Comparison of ENCODE assay signal across 1 cellular context in the genomic region with DNA sequence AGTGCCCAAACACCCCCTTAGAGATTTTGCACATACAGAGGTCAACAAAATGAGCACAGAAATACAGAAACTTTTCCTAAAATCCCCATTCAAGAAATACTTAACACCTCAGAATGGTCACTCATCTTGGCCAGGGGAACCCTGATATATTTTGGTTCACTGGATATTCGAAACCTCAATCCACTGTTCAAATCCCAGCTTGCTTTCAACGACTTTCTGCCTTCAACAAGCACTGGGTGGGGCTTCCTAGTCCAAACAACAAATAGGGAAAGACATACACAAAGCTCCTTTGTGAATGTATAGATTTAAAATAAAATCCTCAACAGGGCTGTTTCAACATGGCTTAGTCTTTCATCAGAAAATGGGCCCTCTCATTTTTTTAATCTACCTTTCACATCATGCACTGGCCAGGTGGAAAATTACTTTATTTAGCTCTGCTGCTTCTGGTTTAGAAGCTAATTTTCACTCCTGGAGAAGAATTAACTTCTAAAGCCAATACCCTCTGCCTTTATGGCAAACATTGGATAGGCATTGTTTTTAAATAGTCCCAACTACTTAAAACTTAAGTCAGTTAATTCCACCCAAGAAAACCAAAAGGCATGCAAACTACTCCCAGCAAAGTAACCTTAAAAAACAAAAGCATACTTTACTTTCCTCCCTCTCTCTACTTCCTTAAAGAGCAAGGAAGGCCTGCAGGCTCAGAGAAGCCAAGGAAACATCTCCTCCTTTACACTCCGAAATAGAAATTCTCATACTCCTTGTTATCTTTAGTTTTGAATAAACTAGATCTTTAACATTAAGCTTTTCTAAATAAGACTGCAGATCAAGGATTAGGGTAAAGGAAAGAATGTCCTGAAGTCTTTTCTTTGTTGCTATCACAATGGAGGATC.
TF ChIP-seq lines count a peak whose summit lies in the region.
"Not testable (repeated sequence)": the region's sequence is repeated elsewhere in the genome, so short reads cannot be mapped to it uniquely, and the experiment has no call there.

No MANE protein-coding gene starts in this region.

TF ChIP-seq in HepG2, 621 proteins besides CTCF, POLR2A, EP300 and RAD21:
- TF ChIP-seq ZNF232 (CRISPR knock-in tag; IDR thresholded peaks at IDR 0.05; ENCODE audit: borderline replicate concordance) (peak; percentile 63; the same call in 1 of the 2 replicates), ISL2 (CRISPR knock-in tag; IDR thresholded peaks at IDR 0.05) (0 out of 2 replicates have a peak, but pooled peaks have one; percentile 14), NCOA2 (CRISPR knock-in tag; IDR thresholded peaks at IDR 0.05) (peak; percentile 58; the same call in 1 of the 2 replicates), ZNF614 (CRISPR knock-in tag; IDR thresholded peaks at IDR 0.05; ENCODE audit: borderline replicate concordance) (peak; percentile 39; the same call in 1 of the 2 replicates), GATAD2A (CRISPR knock-in tag; IDR thresholded peaks at IDR 0.05) (peak; percentile 23; the same call in 1 of the 2 replicates), SOX13 (CRISPR knock-in tag; conservative IDR thresholded peaks at IDR 0.05 in 1 of 2, IDR thresholded peaks at IDR 0.05 in 1 of 2) (peak in 1 of 2 experiments; percentile 28; a peak in 1 of 4 replicates), FOXA3 (CRISPR knock-in tag; IDR thresholded peaks at IDR 0.05) (peak; percentile 51; the same call in 1 of the 2 replicates), SOX6 (CRISPR knock-in tag; IDR thresholded peaks at IDR 0.05) (peak; percentile 23; the same call in 1 of the 2 replicates), CEBPG (CRISPR knock-in tag; IDR thresholded peaks at IDR 0.05) (peak; percentile 59)
- TF ChIP-seq SOX13, SOX6 (IDR thresholded peaks at IDR 0.05): not testable (repeated sequence)
- TF ChIP-seq, protein P1, sequence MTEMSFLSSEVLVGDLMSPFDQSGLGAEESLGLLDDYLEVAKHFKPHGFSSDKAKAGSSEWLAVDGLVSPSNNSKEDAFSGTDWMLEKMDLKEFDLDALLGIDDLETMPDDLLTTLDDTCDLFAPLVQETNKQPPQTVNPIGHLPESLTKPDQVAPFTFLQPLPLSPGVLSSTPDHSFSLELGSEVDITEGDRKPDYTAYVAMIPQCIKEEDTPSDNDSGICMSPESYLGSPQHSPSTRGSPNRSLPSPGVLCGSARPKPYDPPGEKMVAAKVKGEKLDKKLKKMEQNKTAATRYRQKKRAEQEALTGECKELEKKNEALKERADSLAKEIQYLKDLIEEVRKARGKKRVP (CRISPR knock-in tag; IDR thresholded peaks at IDR 0.05) = peak in 1 of 2 experiments; percentile 90; a peak in 2 of 4 replicates
- TF ChIP-seq, protein P2, sequence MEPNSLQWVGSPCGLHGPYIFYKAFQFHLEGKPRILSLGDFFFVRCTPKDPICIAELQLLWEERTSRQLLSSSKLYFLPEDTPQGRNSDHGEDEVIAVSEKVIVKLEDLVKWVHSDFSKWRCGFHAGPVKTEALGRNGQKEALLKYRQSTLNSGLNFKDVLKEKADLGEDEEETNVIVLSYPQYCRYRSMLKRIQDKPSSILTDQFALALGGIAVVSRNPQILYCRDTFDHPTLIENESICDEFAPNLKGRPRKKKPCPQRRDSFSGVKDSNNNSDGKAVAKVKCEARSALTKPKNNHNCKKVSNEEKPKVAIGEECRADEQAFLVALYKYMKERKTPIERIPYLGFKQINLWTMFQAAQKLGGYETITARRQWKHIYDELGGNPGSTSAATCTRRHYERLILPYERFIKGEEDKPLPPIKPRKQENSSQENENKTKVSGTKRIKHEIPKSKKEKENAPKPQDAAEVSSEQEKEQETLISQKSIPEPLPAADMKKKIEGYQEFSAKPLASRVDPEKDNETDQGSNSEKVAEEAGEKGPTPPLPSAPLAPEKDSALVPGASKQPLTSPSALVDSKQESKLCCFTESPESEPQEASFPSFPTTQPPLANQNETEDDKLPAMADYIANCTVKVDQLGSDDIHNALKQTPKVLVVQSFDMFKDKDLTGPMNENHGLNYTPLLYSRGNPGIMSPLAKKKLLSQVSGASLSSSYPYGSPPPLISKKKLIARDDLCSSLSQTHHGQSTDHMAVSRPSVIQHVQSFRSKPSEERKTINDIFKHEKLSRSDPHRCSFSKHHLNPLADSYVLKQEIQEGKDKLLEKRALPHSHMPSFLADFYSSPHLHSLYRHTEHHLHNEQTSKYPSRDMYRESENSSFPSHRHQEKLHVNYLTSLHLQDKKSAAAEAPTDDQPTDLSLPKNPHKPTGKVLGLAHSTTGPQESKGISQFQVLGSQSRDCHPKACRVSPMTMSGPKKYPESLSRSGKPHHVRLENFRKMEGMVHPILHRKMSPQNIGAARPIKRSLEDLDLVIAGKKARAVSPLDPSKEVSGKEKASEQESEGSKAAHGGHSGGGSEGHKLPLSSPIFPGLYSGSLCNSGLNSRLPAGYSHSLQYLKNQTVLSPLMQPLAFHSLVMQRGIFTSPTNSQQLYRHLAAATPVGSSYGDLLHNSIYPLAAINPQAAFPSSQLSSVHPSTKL (CRISPR knock-in tag; IDR thresholded peaks at IDR 0.05) = 0 out of 2 replicates have a peak, but pooled peaks have one; percentile 19
- TF ChIP-seq, protein P3, sequence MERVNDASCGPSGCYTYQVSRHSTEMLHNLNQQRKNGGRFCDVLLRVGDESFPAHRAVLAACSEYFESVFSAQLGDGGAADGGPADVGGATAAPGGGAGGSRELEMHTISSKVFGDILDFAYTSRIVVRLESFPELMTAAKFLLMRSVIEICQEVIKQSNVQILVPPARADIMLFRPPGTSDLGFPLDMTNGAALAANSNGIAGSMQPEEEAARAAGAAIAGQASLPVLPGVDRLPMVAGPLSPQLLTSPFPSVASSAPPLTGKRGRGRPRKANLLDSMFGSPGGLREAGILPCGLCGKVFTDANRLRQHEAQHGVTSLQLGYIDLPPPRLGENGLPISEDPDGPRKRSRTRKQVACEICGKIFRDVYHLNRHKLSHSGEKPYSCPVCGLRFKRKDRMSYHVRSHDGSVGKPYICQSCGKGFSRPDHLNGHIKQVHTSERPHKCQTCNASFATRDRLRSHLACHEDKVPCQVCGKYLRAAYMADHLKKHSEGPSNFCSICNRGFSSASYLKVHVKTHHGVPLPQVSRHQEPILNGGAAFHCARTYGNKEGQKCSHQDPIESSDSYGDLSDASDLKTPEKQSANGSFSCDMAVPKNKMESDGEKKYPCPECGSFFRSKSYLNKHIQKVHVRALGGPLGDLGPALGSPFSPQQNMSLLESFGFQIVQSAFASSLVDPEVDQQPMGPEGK (CRISPR knock-in tag; IDR thresholded peaks at IDR 0.05) = 0 out of 2 replicates have a peak, but pooled peaks have one; percentile 23
